26 cellular contexts compared by ENCODE assay signal in genomic region chr13:106466691-106467405, GRCh38.
DNase-seq lines count a peak whose midpoint lies in the region; FAIRE-seq and TF ChIP-seq lines count a peak whose summit lies in the region.
"Had no signal": no experiment of that assay in that cellular context is flagged by ENCODE, and none has a peak within 500 bp of the region (broad histone marks: within the 10 kb centered on the region; RNA-seq: fewer than 3 reads in every experiment).

No MANE protein-coding gene starts in this region.

- H3K9me3 Mint-ChIP-seq in neural progenitor cell: peaks cover 11% of the 10 kb centered on the region
- H3K9me3 Mint-ChIP-seq: activated naive CD4-positive, alpha-beta T cell treated with anti-CD3 and anti-CD28 coated beads, Interleukin-2, amount 10 ng/mL, durations not matched to agents 7 days and 5 days; dendritic cell treated with granulocyte-macrophage colony-stimulating factor and Interleukin-4, amounts not matched to agents 40 ng/mL and 50 ng/mL, for 4 days; H9; stimulated activated memory B cell treated with anti-CD40 and anti-IgM and Interleukin-4, amounts not matched to agents 10 μg/mL and 1 μg/mL and 100 μg/mL, for 72 hours had no signal

- no peak for FAIRE-seq in small intestine (lab: Jason Lieb, UNC)
- FAIRE-seq: GM19239 had no signal

- H3K27me3 ChIP-seq in neural progenitor cell (no peaks in the 10 kb centered on the region), BE2C (no peaks in the 10 kb centered on the region), small intestine (ENCODE audit: control insufficient read depth in 2 of 2, insufficient read depth in 2 of 2, low read length in 2 of 2) (no peaks in the 10 kb centered on the region)
- H3K27me3 ChIP-seq: uterus had no signal

- TF ChIP-seq CTCF in choroid plexus epithelial cell (conservative IDR thresholded peaks at IDR 0.05; ENCODE audit: low read depth, low read length) (no peak), neural progenitor cell (IDR thresholded peaks at IDR 0.05) (no peak), BE2C (IDR thresholded peaks at IDR 0.05; ENCODE audit: low read depth, low read length) (no peak)

- no peaks in the 10 kb centered on the region for H3F3A ChIP-seq in neural progenitor cell (ENCODE audit: low read depth)

- no peaks in the 10 kb centered on the region for H3K36me3 ChIP-seq in neural progenitor cell
- no peaks in the 10 kb centered on the region for H3K36me3 ChIP-seq in BE2C
- H3K36me3 ChIP-seq in small intestine (ENCODE audit: control insufficient read depth in 2 of 2, insufficient read depth in 2 of 2, low read length in 2 of 2): no peaks in the 10 kb centered on the region
- H3K36me3 ChIP-seq: uterus had no signal

- peak overlapping the region; percentile 48 for H3K27ac Mint-ChIP-seq in neural progenitor cell
- H3K27ac Mint-ChIP-seq: activated CD4-positive, alpha-beta T cell treated with anti-CD3 and anti-CD28 coated beads for 36 hours; activated naive CD4-positive, alpha-beta T cell treated with anti-CD3 and anti-CD28 coated beads, Interleukin-2, amount 10 ng/mL, durations not matched to agents 7 days and 5 days; dendritic cell treated with granulocyte-macrophage colony-stimulating factor and Interleukin-4, amounts not matched to agents 40 ng/mL and 50 ng/mL, for 4 days; H9; stimulated activated memory B cell treated with anti-CD40 and anti-IgM and Interleukin-4, amounts not matched to agents 10 μg/mL and 1 μg/mL and 100 μg/mL, for 72 hours had no signal

- H3K9me3 ChIP-seq in neural progenitor cell (ENCODE audit: low read depth) (no peaks in the 10 kb centered on the region), BE2C (no peaks in the 10 kb centered on the region), small intestine (ENCODE audit: control insufficient read depth, low read depth) (no peaks in the 10 kb centered on the region)
- H3K9me3 ChIP-seq: psoas muscle, uterus had no signal

- H3K4me2 ChIP-seq in neural progenitor cell: no peak overlapping the region
- H3K4me2 ChIP-seq: KMS-11 had no signal

- no peak overlapping the region for H2AFZ ChIP-seq in neural progenitor cell (replicated peaks)

- WGBS in small intestine, 3 donors: 78 to 90% (median 85%) methylated on average over 7 of the region's 7 CpGs

- H3K79me2 ChIP-seq in neural progenitor cell (ENCODE audit: low read depth): no peaks in the 10 kb centered on the region

- H3K4me1 ChIP-seq in neural progenitor cell: peaks cover 18% of the 10 kb centered on the region
- H3K4me1 ChIP-seq in BE2C: peaks cover 7% of the 10 kb centered on the region
- no peaks in the 10 kb centered on the region for H3K4me1 ChIP-seq in small intestine (ENCODE audit: control insufficient read depth in 2 of 2, insufficient read depth in 1 of 2, low read depth in 1 of 2, low read length in 1 of 2)
- H3K4me1 ChIP-seq: psoas muscle, uterus had no signal

- H4K20me1 ChIP-seq in neural progenitor cell (ENCODE audit: low read depth): no peaks in the 10 kb centered on the region

- H3K4me1 Mint-ChIP-seq in neural progenitor cell: peaks cover 51% of the 10 kb centered on the region
- H3K4me1 Mint-ChIP-seq: activated CD4-positive, alpha-beta T cell treated with anti-CD3 and anti-CD28 coated beads for 36 hours; activated naive CD4-positive, alpha-beta T cell treated with anti-CD3 and anti-CD28 coated beads, Interleukin-2, amount 10 ng/mL, durations not matched to agents 7 days and 5 days; stimulated activated memory B cell treated with anti-CD40 and anti-IgM and Interleukin-4, amounts not matched to agents 10 μg/mL and 1 μg/mL and 100 μg/mL, for 72 hours had no signal

- H3K4me3 ChIP-seq in choroid plexus epithelial cell (ENCODE audit: low read depth, low read length): no peak overlapping the region
- no peak overlapping the region for H3K4me3 ChIP-seq in neural progenitor cell
- no peak overlapping the region for H3K4me3 ChIP-seq in BE2C (ENCODE audit: low read depth, low read length)
- H3K4me3 ChIP-seq in small intestine (ENCODE audit: low read depth in 1 of 2, low read length in 2 of 2): no peak overlapping the region
- H3K4me3 ChIP-seq: psoas muscle, skin epidermis, uterus had no signal

- peak; percentile 63 for DNase-seq in ELF-1 (ENCODE audit: low read depth, low spot score)
- peak; percentile 8 for DNase-seq in OCI-M1 (lab: John Stamatoyannopoulos, UW)
- peak; percentile 77 for DNase-seq in choroid plexus epithelial cell (ENCODE audit: low read depth)
- no peak for DNase-seq in neural progenitor cell (ENCODE audit: low spot score)
- no peak for DNase-seq in BE2C
- DNase-seq in NK-92 (lab: John Stamatoyannopoulos, UW; ENCODE audit: unreplicated experiment): no peak
- no peak for DNase-seq in small intestine
- DNase-seq: activated CD4-positive, alpha-beta T cell treated with anti-CD3 and anti-CD28 coated beads for 36 hours; activated naive CD4-positive, alpha-beta T cell treated with anti-CD3 and anti-CD28 coated beads, Interleukin-2, amount 10 ng/mL, durations not matched to agents 7 days and 5 days; EL; H9; MV-4-11; NCI-H1694; NCI-H2171 treated with DMSO at 0.1 percent for 48 hours; NCI-H69; PC-3; psoas muscle; SHP77 treated with DMSO at 0.1 percent for 48 hours; stimulated activated CD4-positive, alpha-beta T cell treated with anti-CD3 and anti-CD28 coated beads, Interleukin-4, amount 100 ng/mL, for 1 hour; uterus had no signal

- no peak overlapping the region for H3K4me3 Mint-ChIP-seq in neural progenitor cell
- H3K4me3 Mint-ChIP-seq: activated CD4-positive, alpha-beta T cell treated with anti-CD3 and anti-CD28 coated beads for 36 hours; activated naive CD4-positive, alpha-beta T cell treated with anti-CD3 and anti-CD28 coated beads, Interleukin-2, amount 10 ng/mL, durations not matched to agents 7 days and 5 days; dendritic cell treated with granulocyte-macrophage colony-stimulating factor and Interleukin-4, amounts not matched to agents 40 ng/mL and 50 ng/mL, for 4 days; H9; stimulated activated memory B cell treated with anti-CD40 and anti-IgM and Interleukin-4, amounts not matched to agents 10 μg/mL and 1 μg/mL and 100 μg/mL, for 72 hours had no signal

- no peak overlapping the region for H3K9ac ChIP-seq in neural progenitor cell
- H3K9ac ChIP-seq: KMS-11 had no signal

- H3K27ac ChIP-seq in neural progenitor cell (no peak overlapping the region), small intestine (ENCODE audit: low read depth in 1 of 2, low read length in 1 of 2) (no peak overlapping the region)
- H3K27ac ChIP-seq: C4-2B, KMS-11, psoas muscle, skin epidermis, uterus had no signal

- peaks cover 2% of the 10 kb centered on the region for H3K36me3 Mint-ChIP-seq in neural progenitor cell
- H3K36me3 Mint-ChIP-seq: activated naive CD4-positive, alpha-beta T cell treated with anti-CD3 and anti-CD28 coated beads, Interleukin-2, amount 10 ng/mL, durations not matched to agents 7 days and 5 days; stimulated activated memory B cell treated with anti-CD40 and anti-IgM and Interleukin-4, amounts not matched to agents 10 μg/mL and 1 μg/mL and 100 μg/mL, for 72 hours had no signal

- peaks cover 8% of the 10 kb centered on the region for H3K27me3 Mint-ChIP-seq in neural progenitor cell (ENCODE audit: insufficient read depth, low read depth)
- H3K27me3 Mint-ChIP-seq: activated naive CD4-positive, alpha-beta T cell treated with anti-CD3 and anti-CD28 coated beads, Interleukin-2, amount 10 ng/mL, durations not matched to agents 7 days and 5 days; stimulated activated memory B cell treated with anti-CD40 and anti-IgM and Interleukin-4, amounts not matched to agents 10 μg/mL and 1 μg/mL and 100 μg/mL, for 72 hours had no signal

Comparison
In these comparisons a context has a peak if more than half of its experiments do, and no peak if none do; other contexts are left out.
1. DNase-seq: peak in ELF-1 (single experiment), OCI-M1 (single experiment) and choroid plexus epithelial cell (single experiment); none in neural progenitor cell (single experiment), BE2C (single experiment), NK-92 (single experiment) and small intestine (single experiment).